2 cellular contexts compared by ENCODE assay signal in the genomic region with DNA sequence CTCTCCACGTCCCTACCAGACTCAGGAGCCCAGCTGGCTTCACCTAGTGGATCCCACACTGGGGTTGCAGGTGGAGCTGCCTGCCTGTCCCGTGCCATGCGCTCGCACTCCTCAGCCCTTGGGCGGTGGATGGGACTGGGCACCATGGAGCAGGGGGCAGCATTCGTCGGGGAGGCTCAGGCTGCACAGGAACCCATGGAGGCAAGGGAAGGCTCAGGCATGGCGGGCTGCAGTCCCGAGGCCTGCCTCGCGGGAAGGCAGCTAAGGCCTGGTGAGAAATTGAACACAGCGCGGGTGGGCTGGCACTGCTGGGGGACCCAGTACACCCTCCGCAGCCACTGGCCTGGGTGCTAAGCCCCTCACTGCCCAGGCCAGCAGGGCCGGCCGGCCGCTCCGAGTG.
A peak's percentile ranks its signal among the peaks of the same experiment; 100 is the strongest.
DNase-seq lines count a peak whose midpoint lies in the region; ATAC-seq and TF ChIP-seq lines count a peak whose summit lies in the region.
"Not testable (repeated sequence)": the region's sequence is repeated elsewhere in the genome, so short reads cannot be mapped to it uniquely, and the experiment has no call there.

No MANE protein-coding gene starts in this region.

- not testable (repeated sequence) for H2BK5ac ChIP-seq in mesenchymal stem cell (ENCODE audit: low read depth, low read length, poor library complexity, severe bottlenecking)

- not testable (repeated sequence) for H3K23ac ChIP-seq in mesenchymal stem cell (ENCODE audit: low read length in 2 of 2)

- peak overlapping the region; percentile 67 for H3K27ac ChIP-seq in DND-41 (ENCODE audit: low read length)
- not testable (repeated sequence) for H3K27ac ChIP-seq in mesenchymal stem cell (ENCODE audit: low read length, poor library complexity, severe bottlenecking)

- not testable (repeated sequence) for H3K27me3 ChIP-seq in DND-41 (ENCODE audit: insufficient read depth, low read length, poor library complexity); mesenchymal stem cell (ENCODE audit: control insufficient read depth in 1 of 2, insufficient read depth in 1 of 2, low read length in 2 of 2)

- H4K20me1 ChIP-seq in DND-41 (ENCODE audit: insufficient read depth, low read length): not testable (repeated sequence)

- not testable (repeated sequence) for H3K79me2 ChIP-seq in DND-41 (ENCODE audit: insufficient read depth, low read length)

- H3K14ac ChIP-seq in mesenchymal stem cell (ENCODE audit: low read length in 2 of 2): not testable (repeated sequence)

- ATAC-seq in DND-41 (ENCODE audit: insufficient read depth, low read depth): not testable (repeated sequence)

- not testable (repeated sequence) for H3K9me3 ChIP-seq in DND-41 (ENCODE audit: insufficient read depth, low read length, severe bottlenecking)
- peaks cover 12% of the 10 kb centered on the region for H3K9me3 ChIP-seq in mesenchymal stem cell (ENCODE audit: control insufficient read depth, low read length)

- not testable (repeated sequence) for DNase-seq in DND-41, mesenchymal stem cell

- H3K79me1 ChIP-seq in mesenchymal stem cell (replicated peaks; ENCODE audit: low read length, poor library complexity, severe bottlenecking): not testable (repeated sequence)

- peak overlapping the region; percentile 47 for H2AFZ ChIP-seq in DND-41 (ENCODE audit: low read depth, low read length)
- H2AFZ ChIP-seq in mesenchymal stem cell (ENCODE audit: low read depth, low read length): not testable (repeated sequence)

- H3K18ac ChIP-seq in mesenchymal stem cell (ENCODE audit: low read depth in 1 of 2, low read length in 2 of 2): not testable (repeated sequence)

- H3K4me2 ChIP-seq in DND-41 (ENCODE audit: insufficient read depth, low read length): peak overlapping the region; percentile 64; the same call in 1 of the 2 replicates
- not testable (repeated sequence) for H3K4me2 ChIP-seq in mesenchymal stem cell (ENCODE audit: low read length, poor library complexity, severe bottlenecking)

- not testable (repeated sequence) for H2BK12ac ChIP-seq in mesenchymal stem cell (ENCODE audit: low read length in 2 of 2)

- not testable (repeated sequence) for TF ChIP-seq CTCF in DND-41 (IDR thresholded peaks at IDR 0.05; ENCODE audit: borderline replicate concordance, extremely low read depth, low read length, poor library complexity, severe bottlenecking)

- peak overlapping the region; percentile 15 for H4K8ac ChIP-seq in mesenchymal stem cell (ENCODE audit: low read length)

- H2BK120ac ChIP-seq in mesenchymal stem cell (ENCODE audit: low read depth, low read length): not testable (repeated sequence)

- peak overlapping the region in 1 of 2 experiments; percentile 50; a peak in 2 of 4 replicates for H3K4me3 ChIP-seq in DND-41 (ENCODE audit: low read depth in 1 of 2, low read length in 2 of 2)
- H3K4me3 ChIP-seq in mesenchymal stem cell (ENCODE audit: insufficient read depth in 1 of 2, low read depth in 1 of 2, low read length in 2 of 2): not testable (repeated sequence)

- not testable (repeated sequence) for H4K91ac ChIP-seq in mesenchymal stem cell (ENCODE audit: low read length)

- H2BK15ac ChIP-seq in mesenchymal stem cell (ENCODE audit: low read depth, poor library complexity, severe bottlenecking): not testable (repeated sequence)

- not testable (repeated sequence) for H3K36me3 ChIP-seq in DND-41 (ENCODE audit: insufficient read depth, low read length); mesenchymal stem cell (ENCODE audit: control insufficient read depth in 1 of 2, insufficient read depth in 2 of 2, low read depth in 1 of 2, low read length in 2 of 2)

- H3K9ac ChIP-seq in DND-41 (ENCODE audit: low read depth, low read length); mesenchymal stem cell (ENCODE audit: low read length): not testable (repeated sequence)

- not testable (repeated sequence) for H2AK5ac ChIP-seq in mesenchymal stem cell (ENCODE audit: low read length, severe bottlenecking)

- H3K4me1 ChIP-seq in DND-41 (ENCODE audit: insufficient read depth, low read length): peaks cover 29% of the 10 kb centered on the region
- not testable (repeated sequence) for H3K4me1 ChIP-seq in mesenchymal stem cell (ENCODE audit: control insufficient read depth, insufficient read depth, low read depth, low read length)

- H3K4ac ChIP-seq in mesenchymal stem cell (ENCODE audit: low read depth in 1 of 2, low read length in 2 of 2): not testable (repeated sequence)

- 95% methylated on average over 18 of the region's 18 CpGs for WGBS in mesenchymal stem cell
